9 cellular contexts compared by ENCODE assay signal in genomic region chr16:11698271-11698689, GRCh38. TPM values are rescaled to one million over a fixed set of nuclear protein-coding genes. Genes with fewer than 3 reads are reported as not detected.
DNase-seq lines count a peak whose midpoint lies in the region; ATAC-seq and TF ChIP-seq lines count a peak whose summit lies in the region.
"Had no signal": no experiment of that assay in that cellular context is flagged by ENCODE, and none has a peak within 500 bp of the region (broad histone marks: within the 10 kb centered on the region; RNA-seq: fewer than 3 reads in every experiment).

No MANE protein-coding gene starts in this region.

- peak overlapping the region; percentile 24 for H3K27ac Mint-ChIP-seq in activated CD4-positive, alpha-beta memory T cell treated with anti-CD3 and anti-CD28 coated beads, Interleukin-2, amount 10 ng/mL, durations not matched to agents 7 days and 5 days
- H3K27ac Mint-ChIP-seq in Calu3 (ENCODE audit: unreplicated experiment), result no peak overlapping the region

- no peak for ATAC-seq in HG03135 (IDR thresholded peaks at IDR 0.05; ENCODE audit: unreplicated experiment)

- intact Hi-C loops in Calu3 (cut with micrococcal nuclease; ENCODE audit: unreplicated experiment), result no loop called here

- H3K27me3 ChIP-seq in right atrium auricular region, result no peaks in the 10 kb centered on the region
- H3K27me3 ChIP-seq: MG63 had no signal

- peak; percentile 14 for DNase-seq in stimulated activated CD4-positive, alpha-beta T cell treated with anti-CD3 and anti-CD28 coated beads, Interleukin-1b, Interleukin-23, amount 100 ng/mL, for 48 hours
- no peak for DNase-seq in stimulated activated CD4-positive, alpha-beta T cell treated with anti-CD3 and anti-CD28 coated beads, Interleukin-4, amount 100 ng/mL, for 1 hour
- peak; percentile 30 for DNase-seq in activated CD4-positive, alpha-beta memory T cell treated with anti-CD3 and anti-CD28 coated beads, Interleukin-2, amount 10 ng/mL, durations not matched to agents 7 days and 5 days
- DNase-seq in right atrium auricular region (ENCODE audit: low spot score) (peak; percentile 13), retina (no peak), Calu3 (no peak), amniotic stem cell (lab: John Stamatoyannopoulos, UW) (no peak)
- DNase-seq: MG63 had no signal

- no peak overlapping the region for H3K4me3 Mint-ChIP-seq in activated CD4-positive, alpha-beta memory T cell treated with anti-CD3 and anti-CD28 coated beads, Interleukin-2, amount 10 ng/mL, durations not matched to agents 7 days and 5 days
- no peak overlapping the region for H3K4me3 Mint-ChIP-seq in Calu3 (ENCODE audit: low read depth, unreplicated experiment)

- H3K4me1 Mint-ChIP-seq in activated CD4-positive, alpha-beta memory T cell treated with anti-CD3 and anti-CD28 coated beads, Interleukin-2, amount 10 ng/mL, durations not matched to agents 7 days and 5 days, result peaks cover 56% of the 10 kb centered on the region
- no peaks in the 10 kb centered on the region for H3K4me1 Mint-ChIP-seq in Calu3 (ENCODE audit: low read depth, unreplicated experiment)

- H3K9me3 ChIP-seq in right atrium auricular region, result no peaks in the 10 kb centered on the region
- H3K9me3 ChIP-seq: MG63 had no signal

- no peaks in the 10 kb centered on the region for H3K9me3 Mint-ChIP-seq in activated CD4-positive, alpha-beta memory T cell treated with anti-CD3 and anti-CD28 coated beads, Interleukin-2, amount 10 ng/mL, durations not matched to agents 7 days and 5 days
- H3K9me3 Mint-ChIP-seq in Calu3 (ENCODE audit: low read depth, unreplicated experiment), result no peaks in the 10 kb centered on the region

- no peaks in the 10 kb centered on the region for H3K4me1 ChIP-seq in right atrium auricular region

- peaks cover 71% of the 10 kb centered on the region for H3K36me3 Mint-ChIP-seq in activated CD4-positive, alpha-beta memory T cell treated with anti-CD3 and anti-CD28 coated beads, Interleukin-2, amount 10 ng/mL, durations not matched to agents 7 days and 5 days (ENCODE audit: low read depth)
- peaks cover 59% of the 10 kb centered on the region for H3K36me3 Mint-ChIP-seq in Calu3 (ENCODE audit: insufficient read depth, unreplicated experiment)

- POLR2A ChIA-PET in activated CD4-positive, alpha-beta memory T cell treated with anti-CD3 and anti-CD28 coated beads, Interleukin-2, amount 10 ng/mL, durations not matched to agents 7 days and 5 days (lab: Charles Lee), result interaction anchor here (0.8 to 2.0 kb wide), 4 partner anchors 9 to 741 kb away, joined by 3 to 16 read pairs (median 3); partner anchors contain the start of gene TXNDC11

- CTCF ChIA-PET in activated CD4-positive, alpha-beta memory T cell treated with anti-CD3 and anti-CD28 coated beads, Interleukin-2, amount 10 ng/mL, durations not matched to agents 7 days and 5 days (lab: Charles Lee), result interaction anchor here (0.7 to 1.8 kb wide), 11 partner anchors 9 to 370 kb away, joined by 3 to 13 read pairs (median 5); partner anchors contain the start of gene TXNDC11
- CTCF ChIA-PET in Calu3 (lab: Charles Lee), result interaction anchor here (1.1 to 1.3 kb wide), 2 partner anchors 16 to 18 kb away, joined by 3 to 5 read pairs; no protein-coding TSS in a partner anchor

- H3K36me3 ChIP-seq in right atrium auricular region, result peaks cover 50% of the 10 kb centered on the region

- H3K4me3 ChIP-seq in right atrium auricular region, result no peak overlapping the region
- H3K4me3 ChIP-seq: MG63 had no signal

- BruUV-seq in Calu3 (replicated peaks; lab: Mats Ljungman, UMichigan), result no TSS peak

- TF ChIP-seq CTCF in right atrium auricular region (IDR thresholded peaks at IDR 0.05) (no peak), Calu3 (IDR thresholded peaks at IDR 0.05; ENCODE audit: unreplicated experiment) (no peak)

- H3K27ac ChIP-seq in right atrium auricular region, result no peak overlapping the region

- no peaks in the 10 kb centered on the region for H3K27me3 Mint-ChIP-seq in activated CD4-positive, alpha-beta memory T cell treated with anti-CD3 and anti-CD28 coated beads, Interleukin-2, amount 10 ng/mL, durations not matched to agents 7 days and 5 days
- H3K27me3 Mint-ChIP-seq in Calu3 (ENCODE audit: unreplicated experiment), result no peaks in the 10 kb centered on the region

RNA-seq across cellular contexts. Expression of gene SNN, which starts 30.0 kb away (rescaled TPM):
- 1 to 10 TPM; 6.2 to 7.3 TPM for total RNA-seq in activated CD4-positive, alpha-beta memory T cell treated with anti-CD3 and anti-CD28 coated beads, Interleukin-2, amount 10 ng/mL, durations not matched to agents 7 days and 5 days
- total RNA-seq in right atrium auricular region (10 to 100 TPM; 18.9 to 20.0 TPM), Calu3 (2022) (26.0 and 31.3 TPM in 2 replicates)

RNA-seq across cellular contexts. Expression of gene TXNDC11, which starts 44.4 kb away (rescaled TPM):
- total RNA-seq in activated CD4-positive, alpha-beta memory T cell treated with anti-CD3 and anti-CD28 coated beads, Interleukin-2, amount 10 ng/mL, durations not matched to agents 7 days and 5 days, result 10 to 100 TPM; 45.3 to 46.6 TPM
- total RNA-seq in right atrium auricular region (10 to 100 TPM; 29.5 to 38.1 TPM), Calu3 (2022) (51.3 and 52.1 TPM in 2 replicates)

Comparison
In these comparisons a context has a peak if more than half of its experiments do, and no peak if none do; other contexts are left out.
1. DNase-seq: peak in stimulated activated CD4-positive, alpha-beta T cell treated with anti-CD3 and anti-CD28 coated beads, Interleukin-1b, Interleukin-23, amount 100 ng/mL, for 48 hours (single experiment), activated CD4-positive, alpha-beta memory T cell treated with anti-CD3 and anti-CD28 coated beads, Interleukin-2, amount 10 ng/mL, durations not matched to agents 7 days and 5 days (single experiment) and right atrium auricular region (single experiment); none in stimulated activated CD4-positive, alpha-beta T cell treated with anti-CD3 and anti-CD28 coated beads, Interleukin-4, amount 100 ng/mL, for 1 hour (single experiment), retina (single experiment), Calu3 (single experiment) and amniotic stem cell (single experiment).